ENCODE assay signal across 25 cellular contexts in genomic region chr5:17365326-17365725, GRCh38.
DNase-seq lines count a peak whose midpoint lies in the region; ATAC-seq and TF ChIP-seq lines count a peak whose summit lies in the region.
"Had no signal": no experiment of that assay in that cellular context is flagged by ENCODE, and none has a peak within 500 bp of the region (broad histone marks: within the 10 kb centered on the region; RNA-seq: fewer than 3 reads in every experiment).

No MANE protein-coding gene starts in this region.

- TF ChIP-seq CTCF in endodermal cell (conservative IDR thresholded peaks at IDR 0.05) (no peak), osteoblast (IDR thresholded peaks at IDR 0.05; ENCODE audit: extremely low read depth, low read depth, low read length) (no peak)

- WGBS in endodermal cell (ENCODE audit: insufficient coverage in 1 of 2, insufficient read length in 1 of 2), 2 experiments, result 50 to 83% methylated on average over 2 to 3 of the region's 3 CpGs

- H3K4me1 ChIP-seq in endodermal cell (ENCODE audit: control insufficient read depth, insufficient read depth, low read length) (peaks cover 12% of the 10 kb centered on the region), osteoblast (ENCODE audit: insufficient read depth, low read length) (peaks cover 6% of the 10 kb centered on the region)
- no peaks in the 10 kb centered on the region for H3K4me1 ChIP-seq in CD8-positive, alpha-beta memory T cell (ENCODE audit: insufficient read depth, low read length)
- H3K4me1 ChIP-seq: transverse colon had no signal

- H3K27me3 ChIP-seq in endodermal cell (ENCODE audit: control insufficient read depth, insufficient read depth, low read length, poor library complexity, severe bottlenecking), result no peaks in the 10 kb centered on the region
- peaks cover 3% of the 10 kb centered on the region for H3K27me3 ChIP-seq in osteoblast (ENCODE audit: insufficient read depth, low read length)
- no peaks in the 10 kb centered on the region for H3K27me3 ChIP-seq in CD8-positive, alpha-beta memory T cell (ENCODE audit: insufficient read depth, low read length, poor library complexity, severe bottlenecking)
- H3K27me3 ChIP-seq: transverse colon had no signal

- H3K79me2 ChIP-seq in osteoblast (ENCODE audit: insufficient read depth, low read length), result no peaks in the 10 kb centered on the region

- DNase-seq in COR-L47 (lab: John Stamatoyannopoulos, UW) (peak; percentile 49), NCI-H69 (lab: John Stamatoyannopoulos, UW) (peak; percentile 51), endodermal cell (no peak), osteoblast (ENCODE audit: insufficient read length, low spot score, missing footprints) (no peak), DMS53 (lab: John Stamatoyannopoulos, UW) (no peak), immature natural killer cell (no peak)
- no peak for DNase-seq in CD8-positive, alpha-beta memory T cell
- DNase-seq: activated CD4-positive, alpha-beta T cell treated with anti-CD3 and anti-CD28 coated beads, Interleukin-2, amount 50 U/mL, for 48 hours; activated CD4-positive, CD25-positive, alpha-beta regulatory T cell; activated CD8-positive, alpha-beta memory T cell treated with anti-CD3 and anti-CD28 coated beads, Interleukin-2, amount 50 U/mL, for 48 hours; activated naive CD8-positive, alpha-beta T cell treated with anti-CD3 and anti-CD28 coated beads for 36 hours; CD4-positive, alpha-beta memory T cell; DMS79; GOT3; Kasumi-1; MV-4-11; NCI-H187; NCI-H526 treated with DMSO at 0.1 percent for 48 hours; transverse colon had no signal

- H3K27me3 Mint-ChIP-seq in endodermal cell (ENCODE audit: insufficient read depth) (peaks cover 20% of the 10 kb centered on the region), immature natural killer cell (ENCODE audit: low read depth in 3 of 3) (peaks cover 0 to 2% (median 0%) of the 10 kb centered on the region in 3 donors)
- H3K27me3 Mint-ChIP-seq in activated T-helper 17 cell treated with anti-CD3 and anti-CD28 coated beads, Interleukin-2, amount 50 U/mL, for 72 hours, result no peaks in the 10 kb centered on the region
- H3K27me3 Mint-ChIP-seq in CD8-positive, alpha-beta memory T cell, result no peaks in the 10 kb centered on the region
- H3K27me3 Mint-ChIP-seq: activated naive CD8-positive, alpha-beta T cell treated with anti-CD3 and anti-CD28 coated beads for 36 hours; CD4-positive, alpha-beta memory T cell; stimulated activated naive CD8-positive, alpha-beta T cell treated with anti-CD3 and anti-CD28 coated beads, Interleukin-15, Interleukin-2, amounts not matched to agents 100 ng/mL and 50 ng/mL, for 24 hours had no signal

- POLR2A ChIA-PET in CD8-positive, alpha-beta memory T cell (lab: Charles Lee), result no interaction called here

- no peaks in the 10 kb centered on the region for H3K36me3 Mint-ChIP-seq in endodermal cell (ENCODE audit: low read depth)
- no peaks in the 10 kb centered on the region for H3K36me3 Mint-ChIP-seq in immature natural killer cell
- H3K36me3 Mint-ChIP-seq in activated T-helper 17 cell treated with anti-CD3 and anti-CD28 coated beads, Interleukin-2, amount 50 U/mL, for 72 hours (ENCODE audit: low read depth), result no peaks in the 10 kb centered on the region
- peaks cover 0 to 1% (median 0%) of the 10 kb centered on the region in 3 donors for H3K36me3 Mint-ChIP-seq in CD8-positive, alpha-beta memory T cell
- H3K36me3 Mint-ChIP-seq: activated naive CD8-positive, alpha-beta T cell treated with anti-CD3 and anti-CD28 coated beads for 36 hours; CD4-positive, alpha-beta memory T cell had no signal

- H3K36me3 ChIP-seq in endodermal cell (ENCODE audit: control insufficient read depth, insufficient read depth, low read length) (no peaks in the 10 kb centered on the region), osteoblast (ENCODE audit: insufficient read depth, low read length) (no peaks in the 10 kb centered on the region)
- no peaks in the 10 kb centered on the region for H3K36me3 ChIP-seq in CD8-positive, alpha-beta memory T cell (ENCODE audit: insufficient read depth, low read length)
- H3K36me3 ChIP-seq: transverse colon had no signal

- H3K4me1 Mint-ChIP-seq in endodermal cell, result peaks cover 25% of the 10 kb centered on the region
- H3K4me1 Mint-ChIP-seq in immature natural killer cell, result no peaks in the 10 kb centered on the region
- no peaks in the 10 kb centered on the region for H3K4me1 Mint-ChIP-seq in activated T-helper 17 cell treated with anti-CD3 and anti-CD28 coated beads, Interleukin-2, amount 50 U/mL, for 72 hours
- no peaks in the 10 kb centered on the region for H3K4me1 Mint-ChIP-seq in CD8-positive, alpha-beta memory T cell
- H3K4me1 Mint-ChIP-seq: activated naive CD8-positive, alpha-beta T cell treated with anti-CD3 and anti-CD28 coated beads for 36 hours; CD4-positive, alpha-beta memory T cell had no signal

- H3K9me3 Mint-ChIP-seq in endodermal cell, result no peaks in the 10 kb centered on the region
- H3K9me3 Mint-ChIP-seq in immature natural killer cell, result peaks cover 10 to 31% (median 24%) of the 10 kb centered on the region in 6 donors
- H3K9me3 Mint-ChIP-seq in activated T-helper 17 cell treated with anti-CD3 and anti-CD28 coated beads, Interleukin-2, amount 50 U/mL, for 72 hours, result peaks cover 10% of the 10 kb centered on the region
- peaks cover 0 to 12% (median 7%) of the 10 kb centered on the region in 5 donors for H3K9me3 Mint-ChIP-seq in CD8-positive, alpha-beta memory T cell
- H3K9me3 Mint-ChIP-seq: activated naive CD8-positive, alpha-beta T cell treated with anti-CD3 and anti-CD28 coated beads for 36 hours had no signal

- no peak overlapping the region for H3K4me3 ChIP-seq in endodermal cell (ENCODE audit: low read length)
- H3K4me3 ChIP-seq in osteoblast (ENCODE audit: insufficient read depth, low read length), result no peak overlapping the region
- H3K4me3 ChIP-seq in CD8-positive, alpha-beta memory T cell (ENCODE audit: low read length), result no peak overlapping the region
- H3K4me3 ChIP-seq: transverse colon had no signal

- H4K20me1 ChIP-seq in osteoblast (ENCODE audit: insufficient read depth, low read length), result no peaks in the 10 kb centered on the region

- no peak overlapping the region for H3K9ac ChIP-seq in endodermal cell (ENCODE audit: extremely low read depth, low read length, poor library complexity, severe bottlenecking)

- H3K27ac ChIP-seq in endodermal cell (ENCODE audit: low read depth, low read length) (peak overlapping the region; percentile 55), osteoblast (ENCODE audit: low read depth, low read length) (no peak overlapping the region)
- no peak overlapping the region for H3K27ac ChIP-seq in CD8-positive, alpha-beta memory T cell (ENCODE audit: low read depth, low read length)
- H3K27ac ChIP-seq: HL-60 had no signal

- no peak for ATAC-seq in activated T-helper 17 cell treated with anti-CD3 and anti-CD28 coated beads, Interleukin-2, amount 50 U/mL, for 72 hours (replicated peaks)
- ATAC-seq: left lobe of liver, Right ventricle myocardium inferior, sciatic nerve had no signal

- H3K27ac Mint-ChIP-seq in endodermal cell (no peak overlapping the region), immature natural killer cell (no peak overlapping the region)
- no peak overlapping the region for H3K27ac Mint-ChIP-seq in activated T-helper 17 cell treated with anti-CD3 and anti-CD28 coated beads, Interleukin-2, amount 50 U/mL, for 72 hours
- no peak overlapping the region for H3K27ac Mint-ChIP-seq in CD8-positive, alpha-beta memory T cell
- H3K27ac Mint-ChIP-seq: activated naive CD8-positive, alpha-beta T cell treated with anti-CD3 and anti-CD28 coated beads for 36 hours; CD4-positive, alpha-beta memory T cell; stimulated activated naive CD8-positive, alpha-beta T cell treated with anti-CD3 and anti-CD28 coated beads, Interleukin-15, Interleukin-2, amounts not matched to agents 100 ng/mL and 50 ng/mL, for 24 hours had no signal

- peak overlapping the region; percentile 12 for H2AFZ ChIP-seq in osteoblast (ENCODE audit: low read length)

- H3K4me2 ChIP-seq in osteoblast (ENCODE audit: insufficient read depth, low read length), result no peak overlapping the region

- H3K9me3 ChIP-seq in endodermal cell (ENCODE audit: control insufficient read depth, low read length) (peaks cover 3% of the 10 kb centered on the region), osteoblast (ENCODE audit: low read depth, low read length) (no peaks in the 10 kb centered on the region)
- H3K9me3 ChIP-seq in CD8-positive, alpha-beta memory T cell (ENCODE audit: low read length), result no peaks in the 10 kb centered on the region
- H3K9me3 ChIP-seq: transverse colon had no signal

- H3K4me3 Mint-ChIP-seq in endodermal cell, result no peak overlapping the region
- no peak overlapping the region for H3K4me3 Mint-ChIP-seq in immature natural killer cell
- no peak overlapping the region for H3K4me3 Mint-ChIP-seq in activated T-helper 17 cell treated with anti-CD3 and anti-CD28 coated beads, Interleukin-2, amount 50 U/mL, for 72 hours
- no peak overlapping the region for H3K4me3 Mint-ChIP-seq in CD8-positive, alpha-beta memory T cell
- H3K4me3 Mint-ChIP-seq: activated naive CD8-positive, alpha-beta T cell treated with anti-CD3 and anti-CD28 coated beads for 36 hours; stimulated activated naive CD8-positive, alpha-beta T cell treated with anti-CD3 and anti-CD28 coated beads, Interleukin-15, Interleukin-2, amounts not matched to agents 100 ng/mL and 50 ng/mL, for 24 hours had no signal

- CTCF ChIA-PET in CD8-positive, alpha-beta memory T cell (lab: Charles Lee), result no interaction called here

Comparison
In these comparisons a context has a peak if more than half of its experiments do, and no peak if none do; other contexts are left out.
1. DNase-seq: peak in COR-L47 (single experiment) and NCI-H69 (single experiment); none in endodermal cell (single experiment), osteoblast (single experiment), DMS53 (single experiment), immature natural killer cell (0 of 3) and CD8-positive, alpha-beta memory T cell (0 of 5).